2 cellular contexts compared by ENCODE assay signal in genomic region chr6:135154125-135154524, GRCh38. TPM values are rescaled to one million over a fixed set of nuclear protein-coding genes. Genes with fewer than 3 reads are reported as not detected.
"Had no signal": no experiment of that assay in that cellular context is flagged by ENCODE, and none has a peak within 500 bp of the region (broad histone marks: within the 10 kb centered on the region; RNA-seq: fewer than 3 reads in every experiment).

No MANE protein-coding gene starts in this region.

RNA-seq across cellular contexts. Expression of gene MYB, which starts 27.0 kb away (rescaled TPM):
- total RNA-seq: renal cortical epithelial cell had no signal
- polyA plus RNA-seq: right cardiac atrium had no signal
